In the genomic region with DNA sequence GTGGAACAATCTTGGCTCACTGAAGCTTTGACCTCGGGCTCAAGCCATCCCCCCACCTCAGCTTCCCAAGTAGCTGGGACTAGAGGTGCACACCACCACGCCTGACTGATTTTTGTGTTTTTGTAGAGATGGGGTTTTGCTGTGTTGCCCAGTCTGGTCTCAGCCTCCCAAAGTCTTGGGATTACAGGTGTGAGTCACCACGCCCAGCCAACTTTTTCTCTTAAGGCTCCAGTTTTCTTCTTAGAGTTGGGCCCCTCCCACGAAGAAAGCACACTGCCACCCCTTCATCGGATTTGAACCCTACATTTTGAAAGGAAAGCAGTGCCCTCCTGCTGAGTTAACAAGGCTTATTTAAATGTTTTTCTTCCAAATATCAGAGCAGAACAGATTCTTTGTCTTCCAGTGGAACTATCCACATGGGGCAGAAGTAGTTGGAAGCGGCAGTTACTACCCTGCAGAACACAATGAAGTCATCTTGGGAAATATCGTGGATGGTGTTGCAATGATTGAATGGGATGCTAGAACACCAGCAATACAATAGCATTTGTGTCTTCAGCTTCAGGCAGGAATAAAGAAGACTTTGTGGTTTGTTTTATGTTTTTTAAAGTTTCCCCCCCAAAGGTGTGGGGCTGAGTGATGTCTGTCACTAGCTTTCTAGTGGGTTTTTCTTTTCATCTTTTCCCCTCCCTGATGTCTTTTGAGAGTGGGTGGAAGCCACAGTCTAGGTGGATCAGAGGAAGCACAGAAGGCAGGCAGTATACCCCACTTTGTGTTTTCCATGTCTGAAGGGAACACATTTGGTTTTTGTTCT, we compare ENCODE assay signal across 8 cellular contexts. TPM values are rescaled to one million over a fixed set of nuclear protein-coding genes. Genes with fewer than 3 reads are reported as not detected.
A peak's percentile ranks its signal among the peaks of the same experiment; 100 is the strongest.
DNase-seq lines count a peak whose midpoint lies in the region; ATAC-seq and TF ChIP-seq lines count a peak whose summit lies in the region.

No MANE protein-coding gene starts in this region.

- no peak for TF ChIP-seq CTCF in fibroblast of mammary gland (conservative IDR thresholded peaks at IDR 0.05; ENCODE audit: control insufficient read depth, insufficient read depth, low read depth, low read length)

- H3K4me1 Mint-ChIP-seq in activated CD4-positive, alpha-beta T cell treated with anti-CD3 and anti-CD28 coated beads, Interleukin-2, amount 10 ng/mL, durations not matched to agents 24 days and 14 days, result peaks cover 64% of the 10 kb centered on the region

- peak overlapping the region; percentile 83 for H3K27ac Mint-ChIP-seq in activated CD4-positive, alpha-beta T cell treated with anti-CD3 and anti-CD28 coated beads, Interleukin-2, amount 10 ng/mL, durations not matched to agents 24 days and 14 days

- DNase-seq in HT-29 (ENCODE audit: low spot score) (peak; percentile 57), fibroblast of mammary gland (ENCODE audit: low read depth) (peak; percentile 84), DMS53 treated with DMSO at 0.1 percent for 48 hours (lab: John Stamatoyannopoulos, UW; ENCODE audit: unreplicated experiment) (no peak), NCI-H2227 treated with DMSO at 0.1 percent for 48 hours (lab: John Stamatoyannopoulos, UW) (no peak)
- peak; percentile 84 for DNase-seq in activated CD4-positive, alpha-beta T cell treated with anti-CD3 and anti-CD28 coated beads, Interleukin-2, amount 10 ng/mL, durations not matched to agents 24 days and 14 days

- H3K9me3 Mint-ChIP-seq in activated CD4-positive, alpha-beta T cell treated with anti-CD3 and anti-CD28 coated beads, Interleukin-2, amount 10 ng/mL, durations not matched to agents 24 days and 14 days, result no peaks in the 10 kb centered on the region

- H3K4me3 Mint-ChIP-seq in activated CD4-positive, alpha-beta T cell treated with anti-CD3 and anti-CD28 coated beads, Interleukin-2, amount 10 ng/mL, durations not matched to agents 24 days and 14 days, result peak overlapping the region; percentile 66

- H3K27ac ChIP-seq in skin epidermis, result peak overlapping the region in 19 of 21 experiments; percentile 5 to 99 (median 86)

- intact Hi-C loops in activated CD4-positive, alpha-beta T cell treated with anti-CD3 and anti-CD28 coated beads, Interleukin-2, amount 10 ng/mL, durations not matched to agents 24 days and 14 days (cut with micrococcal nuclease), result loop anchor here (2.0 to 5.0 kb wide), 2 partner anchors 30 to 76 kb away; no protein-coding TSS in a partner anchor

- no peaks in the 10 kb centered on the region for H3K27me3 Mint-ChIP-seq in activated CD4-positive, alpha-beta T cell treated with anti-CD3 and anti-CD28 coated beads, Interleukin-2, amount 10 ng/mL, durations not matched to agents 24 days and 14 days

- H3K36me3 Mint-ChIP-seq in activated CD4-positive, alpha-beta T cell treated with anti-CD3 and anti-CD28 coated beads, Interleukin-2, amount 10 ng/mL, durations not matched to agents 24 days and 14 days (ENCODE audit: low read depth), result peaks cover 41% of the 10 kb centered on the region

- H3K4me3 ChIP-seq in fibroblast of mammary gland (ENCODE audit: control insufficient read depth, low read depth, low read length) (no peak overlapping the region), skin epidermis (no peak overlapping the region)

- no peak for ATAC-seq in HG02884 (IDR thresholded peaks at IDR 0.05; ENCODE audit: unreplicated experiment)
- no peak for ATAC-seq in GM18511 (IDR thresholded peaks at IDR 0.05; ENCODE audit: unreplicated experiment)

RNA-seq across cellular contexts. Expression of a gene that starts 8.9 kb away (rescaled TPM):
- 1,009 and 1,083 TPM in 2 replicates for total RNA-seq in HT-29 (2014; rRNA removed; shearing (Covaris generic))
- total RNA-seq in activated CD4-positive, alpha-beta T cell treated with anti-CD3 and anti-CD28 coated beads, Interleukin-2, amount 10 ng/mL, durations not matched to agents 24 days and 14 days, result 243 and 257 TPM in 2 replicates

RNA-seq across cellular contexts. Expression of a gene that starts 37.4 kb away (rescaled TPM):
- total RNA-seq in HT-29 (2014; rRNA removed; shearing (Covaris generic)), result 724 and 815 TPM in 2 replicates
- total RNA-seq in activated CD4-positive, alpha-beta T cell treated with anti-CD3 and anti-CD28 coated beads, Interleukin-2, amount 10 ng/mL, durations not matched to agents 24 days and 14 days, result 321 and 322 TPM in 2 replicates

RNA-seq across cellular contexts. Expression of a gene that starts 38.6 kb away (rescaled TPM):
- total RNA-seq in HT-29 (2014; rRNA removed; shearing (Covaris generic)), result 0.36 TPM in 1 of 2 replicates, not detected in the other
- total RNA-seq in activated CD4-positive, alpha-beta T cell treated with anti-CD3 and anti-CD28 coated beads, Interleukin-2, amount 10 ng/mL, durations not matched to agents 24 days and 14 days, result 156 and 172 TPM in 2 replicates

Comparison
In these comparisons a context has a peak if more than half of its experiments do, and no peak if none do; other contexts are left out.
1. DNase-seq: peak in HT-29 (single experiment), activated CD4-positive, alpha-beta T cell treated with anti-CD3 and anti-CD28 coated beads, Interleukin-2, amount 10 ng/mL, durations not matched to agents 24 days and 14 days (single experiment) and fibroblast of mammary gland (single experiment); none in DMS53 treated with DMSO at 0.1 percent for 48 hours (single experiment) and NCI-H2227 treated with DMSO at 0.1 percent for 48 hours (single experiment).
2. RNA of a gene that starts 38.6 kb away (total RNA-seq): 156 to 172 TPM in activated CD4-positive, alpha-beta T cell treated with anti-CD3 and anti-CD28 coated beads, Interleukin-2, amount 10 ng/mL, durations not matched to agents 24 days and 14 days; 0.36 TPM in HT-29; every median in the first group is over 100 times any median in the second.